In genomic region chr2:104563398-104564024, GRCh38 we compare ENCODE assay signal across 1 cellular context.
TF ChIP-seq lines count a peak whose summit lies in the region.

No MANE protein-coding gene starts in this region.

TF ChIP-seq in GM23338, 12 proteins besides CTCF, POLR2A, EP300 and RAD21:
- TF ChIP-seq, protein P1, sequence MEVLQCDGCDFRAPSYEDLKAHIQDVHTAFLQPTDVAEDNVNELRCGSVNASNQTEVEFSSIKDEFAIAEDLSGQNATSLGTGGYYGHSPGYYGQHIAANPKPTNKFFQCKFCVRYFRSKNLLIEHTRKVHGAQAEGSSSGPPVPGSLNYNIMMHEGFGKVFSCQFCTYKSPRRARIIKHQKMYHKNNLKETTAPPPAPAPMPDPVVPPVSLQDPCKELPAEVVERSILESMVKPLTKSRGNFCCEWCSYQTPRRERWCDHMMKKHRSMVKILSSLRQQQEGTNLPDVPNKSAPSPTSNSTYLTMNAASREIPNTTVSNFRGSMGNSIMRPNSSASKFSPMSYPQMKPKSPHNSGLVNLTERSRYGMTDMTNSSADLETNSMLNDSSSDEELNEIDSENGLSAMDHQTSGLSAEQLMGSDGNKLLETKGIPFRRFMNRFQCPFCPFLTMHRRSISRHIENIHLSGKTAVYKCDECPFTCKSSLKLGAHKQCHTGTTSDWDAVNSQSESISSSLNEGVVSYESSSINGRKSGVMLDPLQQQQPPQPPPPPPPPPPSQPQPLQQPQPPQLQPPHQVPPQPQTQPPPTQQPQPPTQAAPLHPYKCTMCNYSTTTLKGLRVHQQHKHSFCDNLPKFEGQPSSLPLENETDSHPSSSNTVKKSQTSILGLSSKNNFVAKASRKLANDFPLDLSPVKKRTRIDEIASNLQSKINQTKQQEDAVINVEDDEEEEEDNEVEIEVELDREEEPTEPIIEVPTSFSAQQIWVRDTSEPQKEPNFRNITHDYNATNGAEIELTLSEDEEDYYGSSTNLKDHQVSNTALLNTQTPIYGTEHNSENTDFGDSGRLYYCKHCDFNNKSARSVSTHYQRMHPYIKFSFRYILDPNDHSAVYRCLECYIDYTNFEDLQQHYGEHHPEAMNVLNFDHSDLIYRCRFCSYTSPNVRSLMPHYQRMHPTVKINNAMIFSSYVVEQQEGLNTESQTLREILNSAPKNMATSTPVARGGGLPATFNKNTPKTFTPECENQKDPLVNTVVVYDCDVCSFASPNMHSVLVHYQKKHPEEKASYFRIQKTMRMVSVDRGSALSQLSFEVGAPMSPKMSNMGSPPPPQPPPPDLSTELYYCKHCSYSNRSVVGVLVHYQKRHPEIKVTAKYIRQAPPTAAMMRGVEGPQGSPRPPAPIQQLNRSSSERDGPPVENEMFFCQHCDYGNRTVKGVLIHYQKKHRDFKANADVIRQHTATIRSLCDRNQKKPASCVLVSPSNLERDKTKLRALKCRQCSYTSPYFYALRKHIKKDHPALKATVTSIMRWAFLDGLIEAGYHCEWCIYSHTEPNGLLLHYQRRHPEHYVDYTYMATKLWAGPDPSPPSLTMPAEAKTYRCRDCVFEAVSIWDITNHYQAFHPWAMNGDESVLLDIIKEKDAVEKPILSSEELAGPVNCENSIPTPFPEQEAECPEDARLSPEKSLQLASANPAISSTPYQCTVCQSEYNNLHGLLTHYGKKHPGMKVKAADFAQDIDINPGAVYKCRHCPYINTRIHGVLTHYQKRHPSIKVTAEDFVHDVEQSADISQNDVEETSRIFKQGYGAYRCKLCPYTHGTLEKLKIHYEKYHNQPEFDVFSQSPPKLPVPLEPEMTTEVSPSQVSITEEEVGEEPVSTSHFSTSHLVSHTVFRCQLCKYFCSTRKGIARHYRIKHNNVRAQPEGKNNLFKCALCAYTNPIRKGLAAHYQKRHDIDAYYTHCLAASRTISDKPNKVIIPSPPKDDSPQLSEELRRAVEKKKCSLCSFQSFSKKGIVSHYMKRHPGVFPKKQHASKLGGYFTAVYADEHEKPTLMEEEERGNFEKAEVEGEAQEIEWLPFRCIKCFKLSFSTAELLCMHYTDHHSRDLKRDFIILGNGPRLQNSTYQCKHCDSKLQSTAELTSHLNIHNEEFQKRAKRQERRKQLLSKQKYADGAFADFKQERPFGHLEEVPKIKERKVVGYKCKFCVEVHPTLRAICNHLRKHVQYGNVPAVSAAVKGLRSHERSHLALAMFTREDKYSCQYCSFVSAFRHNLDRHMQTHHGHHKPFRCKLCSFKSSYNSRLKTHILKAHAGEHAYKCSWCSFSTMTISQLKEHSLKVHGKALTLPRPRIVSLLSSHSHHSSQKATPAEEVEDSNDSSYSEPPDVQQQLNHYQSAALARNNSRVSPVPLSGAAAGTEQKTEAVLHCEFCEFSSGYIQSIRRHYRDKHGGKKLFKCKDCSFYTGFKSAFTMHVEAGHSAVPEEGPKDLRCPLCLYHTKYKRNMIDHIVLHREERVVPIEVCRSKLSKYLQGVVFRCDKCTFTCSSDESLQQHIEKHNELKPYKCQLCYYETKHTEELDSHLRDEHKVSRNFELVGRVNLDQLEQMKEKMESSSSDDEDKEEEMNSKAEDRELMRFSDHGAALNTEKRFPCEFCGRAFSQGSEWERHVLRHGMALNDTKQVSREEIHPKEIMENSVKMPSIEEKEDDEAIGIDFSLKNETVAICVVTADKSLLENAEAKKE (CRISPR knock-in tag; IDR thresholded peaks at IDR 0.05), result no peak
- TF ChIP-seq NANOG (IDR thresholded peaks at IDR 0.05; ENCODE audit: borderline replicate concordance) (no peak), EZH2 (IDR thresholded peaks at IDR 0.05; ENCODE audit: low read depth, unreplicated experiment) (no peak), CREB1 (CRISPR knock-in tag; IDR thresholded peaks at IDR 0.05; ENCODE audit: low read depth) (no peak), JUNB (IDR thresholded peaks at IDR 0.05; ENCODE audit: unreplicated experiment) (no peak), EZH2phosphoT487 (IDR thresholded peaks at IDR 0.05; ENCODE audit: unreplicated experiment) (no peak), ZNF331 (CRISPR knock-in tag; IDR thresholded peaks at IDR 0.05; ENCODE audit: low read depth) (no peak), ZNF114 (CRISPR knock-in tag; IDR thresholded peaks at IDR 0.05) (no peak), STAT1 (IDR thresholded peaks at IDR 0.05; ENCODE audit: unreplicated experiment) (no peak), ETS1 (IDR thresholded peaks at IDR 0.05) (no peak), POLR2AphosphoS5 (IDR thresholded peaks at IDR 0.05; ENCODE audit: low read depth) (no peak)
- TF ChIP-seq, protein P2, sequence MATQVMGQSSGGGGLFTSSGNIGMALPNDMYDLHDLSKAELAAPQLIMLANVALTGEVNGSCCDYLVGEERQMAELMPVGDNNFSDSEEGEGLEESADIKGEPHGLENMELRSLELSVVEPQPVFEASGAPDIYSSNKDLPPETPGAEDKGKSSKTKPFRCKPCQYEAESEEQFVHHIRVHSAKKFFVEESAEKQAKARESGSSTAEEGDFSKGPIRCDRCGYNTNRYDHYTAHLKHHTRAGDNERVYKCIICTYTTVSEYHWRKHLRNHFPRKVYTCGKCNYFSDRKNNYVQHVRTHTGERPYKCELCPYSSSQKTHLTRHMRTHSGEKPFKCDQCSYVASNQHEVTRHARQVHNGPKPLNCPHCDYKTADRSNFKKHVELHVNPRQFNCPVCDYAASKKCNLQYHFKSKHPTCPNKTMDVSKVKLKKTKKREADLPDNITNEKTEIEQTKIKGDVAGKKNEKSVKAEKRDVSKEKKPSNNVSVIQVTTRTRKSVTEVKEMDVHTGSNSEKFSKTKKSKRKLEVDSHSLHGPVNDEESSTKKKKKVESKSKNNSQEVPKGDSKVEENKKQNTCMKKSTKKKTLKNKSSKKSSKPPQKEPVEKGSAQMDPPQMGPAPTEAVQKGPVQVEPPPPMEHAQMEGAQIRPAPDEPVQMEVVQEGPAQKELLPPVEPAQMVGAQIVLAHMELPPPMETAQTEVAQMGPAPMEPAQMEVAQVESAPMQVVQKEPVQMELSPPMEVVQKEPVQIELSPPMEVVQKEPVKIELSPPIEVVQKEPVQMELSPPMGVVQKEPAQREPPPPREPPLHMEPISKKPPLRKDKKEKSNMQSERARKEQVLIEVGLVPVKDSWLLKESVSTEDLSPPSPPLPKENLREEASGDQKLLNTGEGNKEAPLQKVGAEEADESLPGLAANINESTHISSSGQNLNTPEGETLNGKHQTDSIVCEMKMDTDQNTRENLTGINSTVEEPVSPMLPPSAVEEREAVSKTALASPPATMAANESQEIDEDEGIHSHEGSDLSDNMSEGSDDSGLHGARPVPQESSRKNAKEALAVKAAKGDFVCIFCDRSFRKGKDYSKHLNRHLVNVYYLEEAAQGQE (IDR thresholded peaks at IDR 0.05; ENCODE audit: unreplicated experiment), result no peak
